12 cellular contexts compared by ENCODE assay signal in the genomic region with DNA sequence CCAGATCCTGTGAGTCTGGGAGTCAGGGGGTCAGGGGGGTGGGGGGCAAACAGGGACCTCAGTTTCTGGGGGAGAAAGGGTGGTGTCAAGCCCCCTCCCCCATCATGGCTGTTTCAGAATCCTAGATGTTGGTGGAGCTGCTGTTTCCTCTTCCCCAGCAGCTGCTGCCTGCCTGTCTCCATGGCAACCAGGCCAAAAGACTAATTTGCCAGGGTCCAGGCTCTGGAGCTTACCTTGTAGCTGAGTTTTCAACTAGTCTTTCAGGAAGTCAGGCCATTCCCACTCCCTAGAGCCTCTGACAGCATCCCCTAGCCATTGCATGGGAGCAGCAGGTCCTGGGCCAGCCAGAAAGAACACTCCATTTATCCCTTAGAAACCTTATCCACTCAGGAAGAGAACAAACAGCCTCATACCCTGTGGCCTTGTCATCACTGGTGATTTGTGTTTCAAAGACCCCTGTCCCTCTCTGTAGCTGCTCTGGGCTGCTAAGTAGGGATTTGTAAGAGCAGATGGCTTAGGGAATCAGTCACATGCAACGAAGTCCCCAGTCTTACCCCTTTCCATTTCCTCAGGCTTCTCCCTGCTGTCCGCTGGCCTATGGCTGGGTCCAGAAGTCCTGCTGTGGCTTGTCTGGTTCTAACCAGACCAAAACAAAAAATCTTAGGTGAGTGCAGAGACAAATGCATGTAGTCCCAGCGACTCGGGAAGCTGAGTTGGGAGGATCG. TPM values are rescaled to one million over a fixed set of nuclear protein-coding genes. Genes with fewer than 3 reads are reported as not detected.
DNase-seq lines count a peak whose midpoint lies in the region; ATAC-seq, FAIRE-seq and TF ChIP-seq lines count a peak whose summit lies in the region.
"Had no signal": no experiment of that assay in that cellular context is flagged by ENCODE, and none has a peak within 500 bp of the region (broad histone marks: within the 10 kb centered on the region; RNA-seq: fewer than 3 reads in every experiment).

No MANE protein-coding gene starts in this region.

- ATAC-seq in HG02973 (IDR thresholded peaks at IDR 0.05; ENCODE audit: unreplicated experiment) = no peak

- no peak for TF ChIP-seq CTCF in brain (conservative IDR thresholded peaks at IDR 0.05)
- TF ChIP-seq CTCF in neural progenitor cell (IDR thresholded peaks at IDR 0.05) = no peak
- TF ChIP-seq CTCF in GM10248 (IDR thresholded peaks at IDR 0.05; ENCODE audit: control extremely low read depth, extremely low read depth, low read depth, missing control alignments) = no peak

- no peak for FAIRE-seq in urothelium cell line (lab: Jason Lieb, UNC)

- no peaks in the 10 kb centered on the region for H3K36me3 ChIP-seq in neural progenitor cell
- H3K36me3 ChIP-seq: adrenal gland, prostate gland had no signal

- peak overlapping the region; percentile 99 for H2AFZ ChIP-seq in neural progenitor cell (replicated peaks)

- no peaks in the 10 kb centered on the region for H3K9me3 ChIP-seq in neural progenitor cell (ENCODE audit: low read depth)
- H3K9me3 ChIP-seq: adrenal gland, prostate gland had no signal

- H3K4me3 ChIP-seq in neural progenitor cell = no peak overlapping the region
- H3K4me3 ChIP-seq: adrenal gland, prostate gland had no signal

- peaks cover 9% of the 10 kb centered on the region for H3K27me3 Mint-ChIP-seq in brain
- peaks cover 14% of the 10 kb centered on the region for H3K27me3 Mint-ChIP-seq in neural progenitor cell (ENCODE audit: insufficient read depth, low read depth)

- H3K27ac Mint-ChIP-seq in brain = peak overlapping the region; percentile 92 to 100 (median 97)
- H3K27ac Mint-ChIP-seq in neural progenitor cell = peak overlapping the region; percentile 98
- H3K27ac Mint-ChIP-seq: immature natural killer cell had no signal

- peaks cover 29% of the 10 kb centered on the region for H3K4me1 ChIP-seq in neural progenitor cell
- H3K4me1 ChIP-seq: prostate gland had no signal

- peak overlapping the region; percentile 66 for H3K4me2 ChIP-seq in neural progenitor cell

- H3K79me2 ChIP-seq in neural progenitor cell (ENCODE audit: low read depth) = no peaks in the 10 kb centered on the region

- H3K4me3 Mint-ChIP-seq in brain (peak overlapping the region in 4 of 5 experiments; percentile 43 to 79 (median 70)), neural progenitor cell (peak overlapping the region; percentile 80)
- H3K4me3 Mint-ChIP-seq: immature natural killer cell had no signal

- no peaks in the 10 kb centered on the region for H4K20me1 ChIP-seq in neural progenitor cell (ENCODE audit: low read depth)

- POLR2A ChIA-PET in GM10248 (lab: Yijun Ruan, JAX) = no interaction called here

- H3K36me3 Mint-ChIP-seq in brain (no peaks in the 10 kb centered on the region), neural progenitor cell (no peaks in the 10 kb centered on the region)
- H3K36me3 Mint-ChIP-seq: immature natural killer cell had no signal

- no peak overlapping the region for H3K27ac ChIP-seq in neural progenitor cell
- H3K27ac ChIP-seq: epithelial cell of prostate, prostate gland had no signal

- H3K27me3 ChIP-seq in neural progenitor cell = peaks cover 22% of the 10 kb centered on the region

- H3K9me3 Mint-ChIP-seq in brain (no peaks in the 10 kb centered on the region), neural progenitor cell (no peaks in the 10 kb centered on the region)
- H3K9me3 Mint-ChIP-seq: immature natural killer cell had no signal

- H3F3A ChIP-seq in neural progenitor cell (ENCODE audit: low read depth) = peaks cover 31% of the 10 kb centered on the region

- DNase-seq in Kasumi-1 (lab: John Stamatoyannopoulos, UW) (peak; percentile 42 to 49), NCI-H2196 (lab: John Stamatoyannopoulos, UW; ENCODE audit: unreplicated experiment) (peak; percentile 80), neural progenitor cell (ENCODE audit: low spot score) (peak; percentile 84), 8988T (no peak), GM10248 (ENCODE audit: extremely low spot score) (no peak), urothelium cell line (ENCODE audit: low spot score) (no peak)
- DNase-seq: immature natural killer cell had no signal

- no peak overlapping the region for H3K9ac ChIP-seq in neural progenitor cell

- H3K4me1 Mint-ChIP-seq in brain = peaks cover 81% of the 10 kb centered on the region
- H3K4me1 Mint-ChIP-seq in neural progenitor cell = peaks cover 57% of the 10 kb centered on the region

- CTCF ChIA-PET in GM10248 (lab: Yijun Ruan, JAX) = interaction anchor here (1.0 to 1.6 kb wide), 2 partner anchors 13 to 32 kb away, joined by 3 to 5 read pairs; no protein-coding TSS in a partner anchor

RNA-seq across cellular contexts. Expression of a gene that starts 21.5 kb away (rescaled TPM):
- polyA plus RNA-seq in brain (ENCODE audit: insufficient read depth, low read depth, low replicate concordance) = 3,158 TPM
- total RNA-seq in neural progenitor cell (ENCODE audit: low replicate concordance) = 356 and 519 TPM in 2 replicates

RNA-seq across cellular contexts. Expression of a gene that starts 52.2 kb away (rescaled TPM):
- polyA plus RNA-seq in brain (ENCODE audit: insufficient read depth, low read depth, low replicate concordance) = 7.7 TPM
- 1.1 and 3.7 TPM in 2 replicates for total RNA-seq in neural progenitor cell (ENCODE audit: low replicate concordance)

Comparison
In these comparisons a context has a peak if more than half of its experiments do, and no peak if none do; other contexts are left out.
1. DNase-seq: peak in Kasumi-1 (2 of 2), NCI-H2196 (single experiment) and neural progenitor cell (single experiment); none in 8988T (single experiment), GM10248 (single experiment) and urothelium cell line (single experiment).